Comparison of ENCODE assay signal across 7 cellular contexts in genomic region chrY:22301815-22302214, GRCh38.
"Had no signal": no experiment of that assay in that cellular context is flagged by ENCODE, and none has a peak within 500 bp of the region (broad histone marks: within the 10 kb centered on the region; RNA-seq: fewer than 3 reads in every experiment).

No MANE protein-coding gene starts in this region.

- DNase-seq: GDM1, GF-D8 had no signal

- FAIRE-seq: G401.6, GM12878, GM12891, GM12892, GM18507 had no signal

- ATAC-seq: GM12878 had no signal

- H3K4me3 ChIP-seq: GM12878 had no signal
